In genomic region chr5:78574731-78575161, GRCh38 we compare ENCODE assay signal across 11 cellular contexts.
DNase-seq lines count a peak whose midpoint lies in the region; ATAC-seq lines count a peak whose summit lies in the region.
"Had no signal": no experiment of that assay in that cellular context is flagged by ENCODE, and none has a peak within 500 bp of the region (broad histone marks: within the 10 kb centered on the region; RNA-seq: fewer than 3 reads in every experiment).

No MANE protein-coding gene starts in this region.

- ATAC-seq in activated naive CD8-positive, alpha-beta T cell treated with anti-CD3 and anti-CD28 coated beads, Interleukin-2, amount 50 U/mL, for 24 hours: peak; percentile 49
- ATAC-seq: gastrocnemius medialis had no signal

- no peaks in the 10 kb centered on the region for H3K36me3 Mint-ChIP-seq in activated naive CD8-positive, alpha-beta T cell treated with anti-CD3 and anti-CD28 coated beads, Interleukin-2, amount 50 U/mL, for 24 hours (ENCODE audit: low read depth)
- no peaks in the 10 kb centered on the region for H3K36me3 Mint-ChIP-seq in activated naive CD8-positive, alpha-beta T cell treated with anti-CD3 and anti-CD28 coated beads for 36 hours

- no peak overlapping the region for H3K4me3 Mint-ChIP-seq in activated naive CD8-positive, alpha-beta T cell treated with anti-CD3 and anti-CD28 coated beads, Interleukin-2, amount 50 U/mL, for 24 hours
- H3K4me3 Mint-ChIP-seq in activated naive CD8-positive, alpha-beta T cell treated with anti-CD3 and anti-CD28 coated beads for 36 hours: no peak overlapping the region

- no peaks in the 10 kb centered on the region for H3K9me3 Mint-ChIP-seq in activated naive CD8-positive, alpha-beta T cell treated with anti-CD3 and anti-CD28 coated beads, Interleukin-2, amount 50 U/mL, for 24 hours
- no peaks in the 10 kb centered on the region for H3K9me3 Mint-ChIP-seq in activated naive CD8-positive, alpha-beta T cell treated with anti-CD3 and anti-CD28 coated beads for 36 hours

- DNase-seq in activated naive CD8-positive, alpha-beta T cell treated with anti-CD3 and anti-CD28 coated beads, Interleukin-2, amount 50 U/mL, for 24 hours: no peak
- no peak for DNase-seq in activated naive CD8-positive, alpha-beta T cell treated with anti-CD3 and anti-CD28 coated beads for 36 hours
- DNase-seq in MV-4-11 (lab: John Stamatoyannopoulos, UW) (peak; percentile 49), glomerular visceral epithelial cell (ENCODE audit: extremely low spot score) (peak; percentile 34), NCI-H2171 treated with DMSO at 0.1 percent for 48 hours (lab: John Stamatoyannopoulos, UW) (no peak), NCI-H1092 treated with DMSO at 0.1 percent for 48 hours (lab: John Stamatoyannopoulos, UW) (no peak), iPS-NIHi11 (ENCODE audit: low spot score) (no peak)
- no peak for DNase-seq in activated CD4-positive, alpha-beta T cell treated with anti-CD3 and anti-CD28 coated beads for 48 hours
- DNase-seq: activated T-cell treated with anti-CD3 and anti-CD28 coated beads for 4 hours, gastrocnemius medialis, NCI-H526 had no signal

- H3K27ac Mint-ChIP-seq in activated naive CD8-positive, alpha-beta T cell treated with anti-CD3 and anti-CD28 coated beads, Interleukin-2, amount 50 U/mL, for 24 hours: no peak overlapping the region
- H3K27ac Mint-ChIP-seq in activated naive CD8-positive, alpha-beta T cell treated with anti-CD3 and anti-CD28 coated beads for 36 hours: no peak overlapping the region

- peaks cover 13% of the 10 kb centered on the region for H3K4me1 Mint-ChIP-seq in activated naive CD8-positive, alpha-beta T cell treated with anti-CD3 and anti-CD28 coated beads, Interleukin-2, amount 50 U/mL, for 24 hours
- no peaks in the 10 kb centered on the region for H3K4me1 Mint-ChIP-seq in activated naive CD8-positive, alpha-beta T cell treated with anti-CD3 and anti-CD28 coated beads for 36 hours

- no peaks in the 10 kb centered on the region for H3K27me3 Mint-ChIP-seq in activated naive CD8-positive, alpha-beta T cell treated with anti-CD3 and anti-CD28 coated beads, Interleukin-2, amount 50 U/mL, for 24 hours
- H3K27me3 Mint-ChIP-seq in activated naive CD8-positive, alpha-beta T cell treated with anti-CD3 and anti-CD28 coated beads for 36 hours: no peaks in the 10 kb centered on the region

Comparison
In these comparisons a context has a peak if more than half of its experiments do, and no peak if none do; other contexts are left out.
1. DNase-seq: peak in MV-4-11 (single experiment) and glomerular visceral epithelial cell (single experiment); none in activated naive CD8-positive, alpha-beta T cell treated with anti-CD3 and anti-CD28 coated beads, Interleukin-2, amount 50 U/mL, for 24 hours (single experiment), activated naive CD8-positive, alpha-beta T cell treated with anti-CD3 and anti-CD28 coated beads for 36 hours (single experiment), NCI-H2171 treated with DMSO at 0.1 percent for 48 hours (single experiment), NCI-H1092 treated with DMSO at 0.1 percent for 48 hours (single experiment), iPS-NIHi11 (single experiment) and activated CD4-positive, alpha-beta T cell treated with anti-CD3 and anti-CD28 coated beads for 48 hours (single experiment).